ENCODE assay signal across 27 cellular contexts in the genomic region with DNA sequence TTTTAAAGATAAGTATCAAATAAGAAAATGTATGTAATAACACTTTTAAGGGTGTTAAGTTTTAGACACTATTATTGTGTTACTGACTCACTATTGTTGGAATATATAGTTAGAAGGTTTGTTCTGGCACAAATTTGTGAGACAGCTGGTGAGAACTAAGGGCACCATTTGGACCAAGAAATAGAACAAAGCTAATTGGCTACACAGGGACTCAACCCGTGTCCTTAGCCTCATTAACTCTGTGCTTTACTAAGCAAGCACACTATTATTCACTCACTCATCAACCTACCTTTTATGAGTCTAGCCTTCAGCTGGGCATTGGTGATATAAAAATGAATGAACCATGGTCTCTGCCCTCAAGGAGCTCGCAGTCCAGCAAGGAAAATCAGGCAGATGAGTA. TPM values are rescaled to one million over a fixed set of nuclear protein-coding genes. Genes with fewer than 3 reads are reported as not detected.
"Had no signal": no experiment of that assay in that cellular context is flagged by ENCODE, and none has a peak within 500 bp of the region (broad histone marks: within the 10 kb centered on the region; RNA-seq: fewer than 3 reads in every experiment).

No MANE protein-coding gene starts in this region.

- H3K9me3 Mint-ChIP-seq: nephron; neural crest cell; stimulated activated effector memory CD8-positive, alpha-beta T cell treated with anti-CD3 and anti-CD28 coated beads, Interleukin-12 subunit alpha, Interleukin-12 subunit beta, amount 100 ng/mL, for 72 hours; stimulated activated naive CD8-positive, alpha-beta T cell treated with anti-CD3 and anti-CD28 coated beads, Interleukin-15, Interleukin-2, amounts not matched to agents 100 ng/mL and 50 ng/mL, for 24 hours; type B pancreatic cell had no signal

- H3K27ac ChIP-seq: hepatocyte, left ventricle myocardium inferior, pancreas, prostate gland, skin epidermis, suprapubic skin, thoracic aorta, tibial artery, vagina had no signal

- H3K79me2 ChIP-seq: hepatocyte had no signal

- H2AFZ ChIP-seq: hepatocyte had no signal

- H3K36me3 ChIP-seq: left ventricle myocardium inferior, pancreas, prostate gland, suprapubic skin, thoracic aorta, tibial artery, vagina had no signal

- H3K36me3 Mint-ChIP-seq: naive thymus-derived CD8-positive, alpha-beta T cell; stimulated activated effector memory CD8-positive, alpha-beta T cell treated with anti-CD3 and anti-CD28 coated beads, Interleukin-12 subunit alpha, Interleukin-12 subunit beta, amount 100 ng/mL, for 72 hours; type B pancreatic cell had no signal

- H3K27me3 ChIP-seq: hepatocyte, suprapubic skin, tibial artery, vagina had no signal

- H3K4me2 ChIP-seq: hepatocyte had no signal

- H3K4me1 ChIP-seq: left ventricle myocardium inferior, prostate gland, suprapubic skin, tibial artery, vagina had no signal

- H3K9me3 ChIP-seq: left ventricle myocardium inferior, pancreas, prostate gland, suprapubic skin, thoracic aorta, tibial artery, vagina had no signal

- H3K4me3 Mint-ChIP-seq: naive thymus-derived CD8-positive, alpha-beta T cell; nephron; neural crest cell; stimulated activated effector memory CD8-positive, alpha-beta T cell treated with anti-CD3 and anti-CD28 coated beads, Interleukin-12 subunit alpha, Interleukin-12 subunit beta, amount 100 ng/mL, for 72 hours; stimulated activated naive CD8-positive, alpha-beta T cell treated with anti-CD3 and anti-CD28 coated beads, Interleukin-15, Interleukin-2, amounts not matched to agents 100 ng/mL and 50 ng/mL, for 24 hours; type B pancreatic cell had no signal

- H3K4me1 Mint-ChIP-seq: stimulated activated effector memory CD8-positive, alpha-beta T cell treated with anti-CD3 and anti-CD28 coated beads, Interleukin-12 subunit alpha, Interleukin-12 subunit beta, amount 100 ng/mL, for 72 hours had no signal

- DNase-seq: islet precursor cell; left ventricle myocardium inferior; mesenchymal stem cell; naive thymus-derived CD8-positive, alpha-beta T cell; nucleus accumbens; pancreas; posterior cingulate gyrus; retina; right cardiac atrium; stimulated activated CD4-positive, alpha-beta T cell treated with anti-CD3 and anti-CD28 coated beads, Interleukin-12 subunit alpha, Interleukin-12 subunit beta, amount 100 ng/mL, for 4 hours; stimulated activated CD4-positive, alpha-beta T cell treated with anti-CD3 and anti-CD28 coated beads, Interleukin-15, amount 100 ng/mL, for 24 hours; stimulated activated CD4-positive, alpha-beta T cell treated with anti-CD3 and anti-CD28 coated beads, Interleukin-4, amount 100 ng/mL, for 24 hours; stimulated activated naive CD4-positive, alpha-beta T cell; tibial artery had no signal

- H3K27ac Mint-ChIP-seq: naive thymus-derived CD8-positive, alpha-beta T cell; nephron; stimulated activated effector memory CD8-positive, alpha-beta T cell treated with anti-CD3 and anti-CD28 coated beads, Interleukin-12 subunit alpha, Interleukin-12 subunit beta, amount 100 ng/mL, for 72 hours; stimulated activated naive CD8-positive, alpha-beta T cell treated with anti-CD3 and anti-CD28 coated beads, Interleukin-15, Interleukin-2, amounts not matched to agents 100 ng/mL and 50 ng/mL, for 24 hours; type B pancreatic cell had no signal

- H3K4me3 ChIP-seq: hepatocyte, left ventricle myocardium inferior, pancreas, prostate gland, skin epidermis, suprapubic skin, thoracic aorta, tibial artery, vagina had no signal

RNA-seq across cellular contexts. Expression of a gene that starts 4.1 kb away (rescaled TPM):
- total RNA-seq: lung microvascular endothelial cell; naive thymus-derived CD8-positive, alpha-beta T cell; osteoblast; vagina had no signal
- polyA plus RNA-seq: naive thymus-derived CD8-positive, alpha-beta T cell had no signal
